ENCODE assay signal across 8 cellular contexts in the genomic region with DNA sequence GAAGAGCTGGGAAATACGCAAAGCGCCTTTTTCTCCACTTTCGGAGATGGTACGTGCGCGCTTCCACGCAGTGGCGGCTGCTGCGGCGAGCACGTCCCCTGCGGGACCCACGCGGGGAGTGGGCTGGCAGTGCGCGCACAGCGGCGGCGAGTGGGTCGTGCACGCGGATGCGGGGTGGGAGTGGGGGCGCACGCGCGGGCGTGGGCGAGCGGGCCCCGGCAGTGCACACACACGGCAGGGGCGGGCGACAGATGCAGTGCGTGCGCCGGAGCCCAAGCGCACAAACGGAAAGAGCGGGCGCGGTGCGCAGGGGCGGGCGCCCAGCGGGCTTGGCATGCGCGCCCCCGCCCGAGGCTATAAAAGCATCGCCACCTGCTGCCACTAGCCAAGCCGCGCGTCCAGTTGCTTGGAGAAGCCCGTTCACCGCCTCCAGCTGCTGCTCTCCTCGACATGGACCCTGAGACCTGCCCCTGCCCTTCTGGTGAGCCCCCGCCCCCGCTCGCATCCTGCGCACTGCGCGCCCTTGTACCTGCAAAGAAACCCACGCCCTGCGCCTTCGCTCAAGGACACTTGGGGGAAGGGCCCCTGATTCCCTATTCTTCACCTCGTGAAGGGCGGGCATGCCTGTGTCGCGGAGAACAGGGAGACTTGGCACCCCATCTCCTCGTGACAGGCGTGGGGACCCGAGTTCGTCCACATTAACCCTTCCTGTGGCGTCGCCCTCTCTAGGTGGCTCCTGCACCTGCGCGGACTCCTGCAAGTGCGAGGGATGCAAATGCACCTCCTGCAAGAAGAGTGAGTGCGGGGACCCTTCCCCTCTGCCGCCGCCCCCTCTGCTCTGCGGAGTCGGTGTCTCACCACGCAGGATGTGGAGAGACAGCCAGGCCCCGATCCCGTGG. TPM values are rescaled to one million over a fixed set of nuclear protein-coding genes. Genes with fewer than 3 reads are reported as not detected.
DNase-seq lines count a peak whose midpoint lies in the region; ATAC-seq and TF ChIP-seq lines count a peak whose summit lies in the region.

A gene (plus strand): TSS at position 388 of the 899 bp plus-strand sequence. CDS start 63 bp downstream, at position 451.

- peaks cover 17% of the 10 kb centered on the region for H3K4me1 ChIP-seq in Karpas-422 (ENCODE audit: low read length)

- peak within 1 kb of the TSS; percentile 82 for H3K4me3 Mint-ChIP-seq in nephron progenitor cell

- no peak within 1 kb of the TSS for H3K4me2 ChIP-seq in Karpas-422 (ENCODE audit: low read depth, low read length, poor library complexity, severe bottlenecking)

- H3K27me3 ChIP-seq in Karpas-422 (ENCODE audit: low read length) = no peaks in the 10 kb centered on the region

- no peaks in the 10 kb centered on the region for H3K79me2 ChIP-seq in Karpas-422 (ENCODE audit: low read length)

- H3K9me2 ChIP-seq in Karpas-422 (replicated peaks; ENCODE audit: insufficient read depth, low read length) = no peaks in the 10 kb centered on the region

- DNase-seq in stimulated activated naive CD4-positive, alpha-beta T cell (lab: John Stamatoyannopoulos, UW) = peak in 5 of 6 experiments; percentile 10 to 70 (median 23)
- no peak for DNase-seq in stimulated activated naive CD4-positive, alpha-beta T cell treated with Interleukin-2 at 50 U/mL for 16 hours (lab: John Stamatoyannopoulos, UW)
- peak; percentile 14 for DNase-seq in activated CD4-positive, alpha-beta T cell treated with anti-CD3 and anti-CD28 coated beads, Interleukin-2, amount 50 U/mL, for 1 hour
- peak; percentile 59 for DNase-seq in nephron progenitor cell
- no peak for DNase-seq in Karpas-422

- H3K9me3 Mint-ChIP-seq in nephron progenitor cell = peaks cover 12% of the 10 kb centered on the region

- no peak within 1 kb of the TSS for H3K27ac ChIP-seq in Karpas-422 (ENCODE audit: low read length)

- TF ChIP-seq CTCF in nephron progenitor cell (IDR thresholded peaks at IDR 0.05) = no peak

- H3K36me3 ChIP-seq in Karpas-422 (ENCODE audit: insufficient read depth, low read length) = no peaks in the 10 kb centered on the region

- H3K9me3 ChIP-seq in Karpas-422 (ENCODE audit: low read length) = no peaks in the 10 kb centered on the region

- peaks cover 4% of the 10 kb centered on the region for H3K4me1 Mint-ChIP-seq in nephron progenitor cell

- no peaks in the 10 kb centered on the region for H3K36me3 Mint-ChIP-seq in nephron progenitor cell (ENCODE audit: low read depth)

- ATAC-seq in esophagus mucosa = peak; percentile 27
- no peak for ATAC-seq in HG03442 (IDR thresholded peaks at IDR 0.05; ENCODE audit: unreplicated experiment)
- ATAC-seq in GM21723 (IDR thresholded peaks at IDR 0.05; ENCODE audit: unreplicated experiment) = no peak

- H3K27ac Mint-ChIP-seq in nephron progenitor cell = no peak within 1 kb of the TSS

- no peak within 1 kb of the TSS for H2AFZ ChIP-seq in Karpas-422 (ENCODE audit: low read length)

- no peak within 1 kb of the TSS for H3K9ac ChIP-seq in Karpas-422 (ENCODE audit: low read length)

- H3K4me3 ChIP-seq in Karpas-422 (ENCODE audit: low read length) = no peak within 1 kb of the TSS

- peaks cover 98% of the 10 kb centered on the region for H3K27me3 Mint-ChIP-seq in nephron progenitor cell (ENCODE audit: low read depth, poor library complexity)

- H4K20me1 ChIP-seq in Karpas-422 (ENCODE audit: insufficient read depth, low read depth, low read length) = no peaks in the 10 kb centered on the region

RNA-seq across cellular contexts. Expression of the gene that starts here (rescaled TPM):
- not detected for total RNA-seq in esophagus mucosa
- not detected in 2 replicates for total RNA-seq in Karpas-422 (2014; rRNA removed; shearing (Covaris generic); ENCODE audit: low replicate concordance)

Comparison
In these comparisons a context has a peak if more than half of its experiments do, and no peak if none do; other contexts are left out.
1. DNase-seq: peak in stimulated activated naive CD4-positive, alpha-beta T cell (5 of 6), activated CD4-positive, alpha-beta T cell treated with anti-CD3 and anti-CD28 coated beads, Interleukin-2, amount 50 U/mL, for 1 hour (single experiment) and nephron progenitor cell (single experiment); none in stimulated activated naive CD4-positive, alpha-beta T cell treated with Interleukin-2 at 50 U/mL for 16 hours (single experiment) and Karpas-422 (single experiment).
2. Peak in ATAC-seq in esophagus mucosa; RNA of the gene not detected or under 1 TPM.